ENCODE assay signal across 8 cellular contexts in the genomic region with DNA sequence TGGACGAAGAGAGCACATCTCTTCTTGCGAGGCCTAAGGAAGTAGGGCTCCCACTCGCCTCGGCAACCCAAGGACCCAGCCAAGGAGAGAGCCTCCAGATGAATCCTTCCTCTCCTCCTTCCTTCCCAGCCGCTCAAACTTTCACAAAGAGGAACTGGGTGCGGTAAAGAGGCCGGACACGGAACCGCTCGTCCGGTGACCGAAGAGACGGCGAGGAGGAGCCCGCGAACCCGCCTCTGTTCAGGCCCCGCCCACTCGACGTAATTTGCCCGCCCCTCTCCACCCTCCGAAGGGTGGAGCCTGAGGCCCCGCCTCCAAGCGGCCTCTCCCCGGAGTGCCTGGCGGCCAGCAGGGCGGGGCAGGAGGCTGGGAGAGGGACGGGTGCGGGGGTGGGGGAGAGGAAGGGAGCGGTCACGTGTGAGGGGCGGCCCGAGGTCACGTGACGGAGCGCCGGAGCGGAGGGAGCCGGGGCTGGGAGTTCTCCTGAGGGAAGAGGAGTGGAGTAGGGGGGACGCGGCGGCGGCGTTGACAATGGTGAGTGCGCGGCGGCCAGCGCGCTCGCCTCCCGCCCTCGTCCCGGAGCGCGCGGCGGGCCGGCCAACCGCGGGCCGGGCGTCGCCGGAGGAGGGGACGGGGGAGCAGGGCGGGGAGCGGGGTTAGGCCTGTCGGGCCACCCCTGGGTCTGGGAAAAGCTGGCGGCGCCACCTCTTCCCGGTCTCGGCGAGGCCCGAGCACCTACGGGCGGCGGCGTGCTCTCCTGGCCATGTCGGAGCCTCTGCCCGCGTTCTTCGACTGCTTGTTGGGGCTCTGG. TPM values are rescaled to one million over a fixed set of nuclear protein-coding genes. Genes with fewer than 3 reads are reported as not detected.
DNase-seq lines count a peak whose midpoint lies in the region; ATAC-seq and TF ChIP-seq lines count a peak whose summit lies in the region.

A gene (plus strand): TSS at position 432 of the 811 bp plus-strand sequence. CDS start 100 bp downstream, at position 532.

- in situ Hi-C loops in GM18951 (cut with MboI; ENCODE audit: low sequenced_read_pairs, unreplicated experiment), result no loop called here

- peak; percentile 81 for ATAC-seq in HG03196 (IDR thresholded peaks at IDR 0.05; ENCODE audit: unreplicated experiment)
- peak; percentile 95 for ATAC-seq in WTC11

- TF ChIP-seq CTCF in AG09309 (IDR thresholded peaks at IDR 0.05; ENCODE audit: control insufficient read depth, insufficient read depth, low read depth, low read length, missing control alignments) (no peak), WTC11 (IDR thresholded peaks at IDR 0.05) (no peak), cardiac fibroblast (IDR thresholded peaks at IDR 0.05; ENCODE audit: low read depth, low read length) (no peak)

- no peaks in the 10 kb centered on the region for H3K9me3 Mint-ChIP-seq in WTC11

- TF ChIP-seq POLR2A in GM18951 (IDR thresholded peaks at IDR 0.05; ENCODE audit: extremely low read depth, insufficient read depth, insufficient read length), result peak; percentile 89

- H3K4me1 Mint-ChIP-seq in WTC11, result peaks cover 17% of the 10 kb centered on the region

- POLR2A ChIA-PET in WTC11 (lab: Charles Lee), result no interaction called here

- H3K27me3 Mint-ChIP-seq in WTC11 (ENCODE audit: low read depth), result no peaks in the 10 kb centered on the region

- DNase-seq in AG09309 (ENCODE audit: low read depth), result peak; percentile 90
- DNase-seq in NCI-H226, result peak; percentile 93
- peak; percentile 99 for DNase-seq in WTC11 (ENCODE audit: low spot score)
- peak; percentile 98 to 99 for DNase-seq in cardiac fibroblast (ENCODE audit: low read depth in 2 of 2)
- DNase-seq in iPS-NIHi7 (ENCODE audit: extremely low spot score), result peak; percentile 99
- peak; percentile 96 for DNase-seq in smooth muscle cell of the brain vasculature (ENCODE audit: low read depth, low spot score)

- CTCF ChIA-PET in WTC11 (lab: Charles Lee), result no interaction called here

- H3K36me3 Mint-ChIP-seq in WTC11, result no peaks in the 10 kb centered on the region

- H3K4me3 Mint-ChIP-seq in WTC11, result peak within 1 kb of the TSS; percentile 95

- H3K27ac Mint-ChIP-seq in WTC11, result peak within 1 kb of the TSS; percentile 98

- H3K4me3 ChIP-seq in AG09309 (ENCODE audit: control insufficient read depth, low read depth, low read length) (peak within 1 kb of the TSS; percentile 68), cardiac fibroblast (replicated peaks in 1 of 2; ENCODE audit: low read depth in 2 of 2, low read length in 2 of 2) (peak within 1 kb of the TSS; percentile 90)

TF ChIP-seq in WTC11, 78 proteins besides CTCF, POLR2A, EP300 and RAD21 (continues in another document):
- TF ChIP-seq SMAD4 (CRISPR knock-in tag; IDR thresholded peaks at IDR 0.05) (no peak), TEAD1 (CRISPR knock-in tag; IDR thresholded peaks at IDR 0.05) (0 out of 2 replicates have a peak, but pooled peaks have one; percentile 28), SP1 (CRISPR knock-in tag; conservative IDR thresholded peaks at IDR 0.05) (peak; percentile 93), ZNF671 (CRISPR knock-in tag; IDR thresholded peaks at IDR 0.05) (no peak), ZBTB21 (CRISPR knock-in tag; IDR thresholded peaks at IDR 0.05; ENCODE audit: borderline replicate concordance) (no peak), ETV6 (CRISPR knock-in tag; IDR thresholded peaks at IDR 0.05) (peak; percentile 69; the same call in 1 of the 2 replicates), PRRX2 (CRISPR knock-in tag; IDR thresholded peaks at IDR 0.05) (0 out of 2 replicates have a peak, but pooled peaks have one; percentile 66), ZNF232 (CRISPR knock-in tag; IDR thresholded peaks at IDR 0.05) (0 out of 2 replicates have a peak, but pooled peaks have one; percentile 33), FOXK1 (CRISPR knock-in tag; IDR thresholded peaks at IDR 0.05) (peak; percentile 68; the same call in 1 of the 2 replicates), FOXP1 (CRISPR knock-in tag; IDR thresholded peaks at IDR 0.05; ENCODE audit: borderline replicate concordance) (peak; percentile 59; the same call in 1 of the 2 replicates)
- TF ChIP-seq, protein P1, sequence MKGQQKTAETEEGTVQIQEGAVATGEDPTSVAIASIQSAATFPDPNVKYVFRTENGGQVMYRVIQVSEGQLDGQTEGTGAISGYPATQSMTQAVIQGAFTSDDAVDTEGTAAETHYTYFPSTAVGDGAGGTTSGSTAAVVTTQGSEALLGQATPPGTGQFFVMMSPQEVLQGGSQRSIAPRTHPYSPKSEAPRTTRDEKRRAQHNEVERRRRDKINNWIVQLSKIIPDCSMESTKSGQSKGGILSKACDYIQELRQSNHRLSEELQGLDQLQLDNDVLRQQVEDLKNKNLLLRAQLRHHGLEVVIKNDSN (CRISPR knock-in tag; IDR thresholded peaks at IDR 0.05), result peak; percentile 99
- TF ChIP-seq, protein P2, sequence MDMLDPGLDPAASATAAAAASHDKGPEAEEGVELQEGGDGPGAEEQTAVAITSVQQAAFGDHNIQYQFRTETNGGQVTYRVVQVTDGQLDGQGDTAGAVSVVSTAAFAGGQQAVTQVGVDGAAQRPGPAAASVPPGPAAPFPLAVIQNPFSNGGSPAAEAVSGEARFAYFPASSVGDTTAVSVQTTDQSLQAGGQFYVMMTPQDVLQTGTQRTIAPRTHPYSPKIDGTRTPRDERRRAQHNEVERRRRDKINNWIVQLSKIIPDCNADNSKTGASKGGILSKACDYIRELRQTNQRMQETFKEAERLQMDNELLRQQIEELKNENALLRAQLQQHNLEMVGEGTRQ (CRISPR knock-in tag; IDR thresholded peaks at IDR 0.05), result peak; percentile 99
- TF ChIP-seq, protein P3, sequence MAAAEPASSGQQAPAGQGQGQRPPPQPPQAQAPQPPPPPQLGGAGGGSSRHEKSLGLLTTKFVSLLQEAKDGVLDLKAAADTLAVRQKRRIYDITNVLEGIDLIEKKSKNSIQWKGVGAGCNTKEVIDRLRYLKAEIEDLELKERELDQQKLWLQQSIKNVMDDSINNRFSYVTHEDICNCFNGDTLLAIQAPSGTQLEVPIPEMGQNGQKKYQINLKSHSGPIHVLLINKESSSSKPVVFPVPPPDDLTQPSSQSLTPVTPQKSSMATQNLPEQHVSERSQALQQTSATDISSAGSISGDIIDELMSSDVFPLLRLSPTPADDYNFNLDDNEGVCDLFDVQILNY (CRISPR knock-in tag; IDR thresholded peaks at IDR 0.05), result peak; percentile 21
- TF ChIP-seq, protein P4, sequence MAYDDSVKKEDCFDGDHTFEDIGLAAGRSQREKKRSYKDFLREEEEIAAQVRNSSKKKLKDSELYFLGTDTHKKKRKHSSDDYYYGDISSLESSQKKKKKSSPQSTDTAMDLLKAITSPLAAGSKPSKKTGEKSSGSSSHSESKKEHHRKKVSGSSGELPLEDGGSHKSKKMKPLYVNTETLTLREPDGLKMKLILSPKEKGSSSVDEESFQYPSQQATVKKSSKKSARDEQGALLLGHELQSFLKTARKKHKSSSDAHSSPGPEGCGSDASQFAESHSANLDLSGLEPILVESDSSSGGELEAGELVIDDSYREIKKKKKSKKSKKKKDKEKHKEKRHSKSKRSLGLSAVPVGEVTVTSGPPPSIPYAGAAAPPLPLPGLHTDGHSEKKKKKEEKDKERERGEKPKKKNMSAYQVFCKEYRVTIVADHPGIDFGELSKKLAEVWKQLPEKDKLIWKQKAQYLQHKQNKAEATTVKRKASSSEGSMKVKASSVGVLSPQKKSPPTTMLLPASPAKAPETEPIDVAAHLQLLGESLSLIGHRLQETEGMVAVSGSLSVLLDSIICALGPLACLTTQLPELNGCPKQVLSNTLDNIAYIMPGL (CRISPR knock-in tag; IDR thresholded peaks at IDR 0.05), result 0 out of 2 replicates have a peak, but pooled peaks have one; percentile 17
- TF ChIP-seq, protein P5, sequence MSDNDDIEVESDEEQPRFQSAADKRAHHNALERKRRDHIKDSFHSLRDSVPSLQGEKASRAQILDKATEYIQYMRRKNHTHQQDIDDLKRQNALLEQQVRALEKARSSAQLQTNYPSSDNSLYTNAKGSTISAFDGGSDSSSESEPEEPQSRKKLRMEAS (CRISPR knock-in tag; IDR thresholded peaks at IDR 0.05), result peak; percentile 38; the same call in 1 of the 2 replicates
- TF ChIP-seq, protein P6, sequence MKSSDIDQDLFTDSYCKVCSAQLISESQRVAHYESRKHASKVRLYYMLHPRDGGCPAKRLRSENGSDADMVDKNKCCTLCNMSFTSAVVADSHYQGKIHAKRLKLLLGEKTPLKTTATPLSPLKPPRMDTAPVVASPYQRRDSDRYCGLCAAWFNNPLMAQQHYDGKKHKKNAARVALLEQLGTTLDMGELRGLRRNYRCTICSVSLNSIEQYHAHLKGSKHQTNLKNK (CRISPR knock-in tag; IDR thresholded peaks at IDR 0.05), result peak; percentile 47; the same call in 1 of the 2 replicates
- TF ChIP-seq, protein P7, sequence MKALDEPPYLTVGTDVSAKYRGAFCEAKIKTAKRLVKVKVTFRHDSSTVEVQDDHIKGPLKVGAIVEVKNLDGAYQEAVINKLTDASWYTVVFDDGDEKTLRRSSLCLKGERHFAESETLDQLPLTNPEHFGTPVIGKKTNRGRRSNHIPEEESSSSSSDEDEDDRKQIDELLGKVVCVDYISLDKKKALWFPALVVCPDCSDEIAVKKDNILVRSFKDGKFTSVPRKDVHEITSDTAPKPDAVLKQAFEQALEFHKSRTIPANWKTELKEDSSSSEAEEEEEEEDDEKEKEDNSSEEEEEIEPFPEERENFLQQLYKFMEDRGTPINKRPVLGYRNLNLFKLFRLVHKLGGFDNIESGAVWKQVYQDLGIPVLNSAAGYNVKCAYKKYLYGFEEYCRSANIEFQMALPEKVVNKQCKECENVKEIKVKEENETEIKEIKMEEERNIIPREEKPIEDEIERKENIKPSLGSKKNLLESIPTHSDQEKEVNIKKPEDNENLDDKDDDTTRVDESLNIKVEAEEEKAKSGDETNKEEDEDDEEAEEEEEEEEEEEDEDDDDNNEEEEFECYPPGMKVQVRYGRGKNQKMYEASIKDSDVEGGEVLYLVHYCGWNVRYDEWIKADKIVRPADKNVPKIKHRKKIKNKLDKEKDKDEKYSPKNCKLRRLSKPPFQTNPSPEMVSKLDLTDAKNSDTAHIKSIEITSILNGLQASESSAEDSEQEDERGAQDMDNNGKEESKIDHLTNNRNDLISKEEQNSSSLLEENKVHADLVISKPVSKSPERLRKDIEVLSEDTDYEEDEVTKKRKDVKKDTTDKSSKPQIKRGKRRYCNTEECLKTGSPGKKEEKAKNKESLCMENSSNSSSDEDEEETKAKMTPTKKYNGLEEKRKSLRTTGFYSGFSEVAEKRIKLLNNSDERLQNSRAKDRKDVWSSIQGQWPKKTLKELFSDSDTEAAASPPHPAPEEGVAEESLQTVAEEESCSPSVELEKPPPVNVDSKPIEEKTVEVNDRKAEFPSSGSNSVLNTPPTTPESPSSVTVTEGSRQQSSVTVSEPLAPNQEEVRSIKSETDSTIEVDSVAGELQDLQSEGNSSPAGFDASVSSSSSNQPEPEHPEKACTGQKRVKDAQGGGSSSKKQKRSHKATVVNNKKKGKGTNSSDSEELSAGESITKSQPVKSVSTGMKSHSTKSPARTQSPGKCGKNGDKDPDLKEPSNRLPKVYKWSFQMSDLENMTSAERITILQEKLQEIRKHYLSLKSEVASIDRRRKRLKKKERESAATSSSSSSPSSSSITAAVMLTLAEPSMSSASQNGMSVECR (CRISPR knock-in tag; IDR thresholded peaks at IDR 0.05; ENCODE audit: borderline replicate concordance), result peak; percentile 75; the same call in 1 of the 2 replicates

RNA-seq across cellular contexts. Expression of the gene that starts here (rescaled TPM):
- total RNA-seq in WTC11 (2021), result 34.2 to 39.4 TPM (median 37.4 TPM) in 3 replicates

Comparison
In these comparisons a context has a peak if more than half of its experiments do, and no peak if none do; other contexts are left out.
1. Peak in every context shown above with its lines: DNase-seq, ATAC-seq and H3K4me3 ChIP-seq.